Comparison of ENCODE assay signal across 10 cellular contexts in the genomic region with DNA sequence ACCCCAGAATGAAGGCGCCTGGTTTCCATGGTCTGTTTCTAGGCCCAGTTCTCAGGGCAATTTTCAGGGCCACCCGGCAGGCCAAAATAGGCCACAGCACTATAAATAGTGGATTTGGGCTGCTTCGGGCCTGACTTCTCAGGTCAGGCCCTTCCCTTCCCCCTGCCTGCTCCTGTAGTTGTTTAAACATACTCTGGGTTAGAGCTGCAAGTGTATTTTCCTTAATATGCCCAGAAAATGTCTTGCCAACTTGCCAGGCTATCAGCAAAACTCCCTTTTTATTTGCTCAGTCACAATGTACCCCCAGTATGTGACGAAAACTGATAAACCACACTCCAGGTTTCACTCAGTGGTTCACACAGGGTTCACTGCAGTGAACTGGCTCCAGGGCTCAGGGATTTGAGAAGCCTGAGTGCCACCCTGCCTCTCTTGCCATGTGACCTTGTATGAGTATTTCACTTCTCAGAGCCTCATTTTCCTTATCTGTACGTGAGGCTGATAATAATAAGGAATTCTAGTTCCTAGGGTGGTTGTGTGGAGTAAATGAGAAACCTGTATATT.
DNase-seq lines count a peak whose midpoint lies in the region; ATAC-seq and TF ChIP-seq lines count a peak whose summit lies in the region.
"Had no signal": no experiment of that assay in that cellular context is flagged by ENCODE, and none has a peak within 500 bp of the region (broad histone marks: within the 10 kb centered on the region; RNA-seq: fewer than 3 reads in every experiment).

No MANE protein-coding gene starts in this region.

- H2BK5ac ChIP-seq in trophoblast cell (ENCODE audit: low read depth, low read length, poor library complexity), result no peak overlapping the region

- H2AK5ac ChIP-seq in trophoblast cell (ENCODE audit: low read length), result no peak overlapping the region

- H4K91ac ChIP-seq in trophoblast cell (ENCODE audit: low read depth, low read length), result no peak overlapping the region

- H3K4me2 ChIP-seq in PC-3 (ENCODE audit: low read length) (no peak overlapping the region), trophoblast cell (ENCODE audit: low read length) (no peak overlapping the region)

- WGBS in right cardiac atrium, result 49% methylated on average over 5 of the region's 5 CpGs
- no CpG with 5 or more reads among the region's 5 CpGs for WGBS in trophoblast cell (ENCODE audit: extremely low coverage, insufficient coverage, insufficient read length)

- H4K12ac ChIP-seq in trophoblast cell (ENCODE audit: low read depth, low read length), result no peak overlapping the region

- no peak for TF ChIP-seq CTCF in PC-3 (conservative IDR thresholded peaks at IDR 0.05; ENCODE audit: low read depth, low read length)

- H2BK12ac ChIP-seq in trophoblast cell (ENCODE audit: low read length), result no peak overlapping the region

- no TSS peak for BruUV-seq in PC-3 (replicated peaks; lab: Mats Ljungman, UMichigan)

- H3K36me3 ChIP-seq in PC-3 (ENCODE audit: low read depth, low read length) (no peaks in the 10 kb centered on the region), skeletal muscle tissue (ENCODE audit: control insufficient read depth in 3 of 3, insufficient read depth in 3 of 3, low read length in 3 of 3) (no peaks in the 10 kb centered on the region), trophoblast cell (ENCODE audit: control insufficient read depth in 1 of 2, insufficient read depth in 2 of 2, low read length in 2 of 2) (no peaks in the 10 kb centered on the region)

- CTCF ChIA-PET in PC-3 (lab: Charles Lee), result no interaction called here

- H3K4me3 ChIP-seq in PC-3 (ENCODE audit: low read length) (no peak overlapping the region), right cardiac atrium (ENCODE audit: low read length) (no peak overlapping the region), skeletal muscle tissue (ENCODE audit: low read length in 3 of 3) (no peak overlapping the region), trophoblast cell (ENCODE audit: low read depth, low read length) (no peak overlapping the region)

- no peaks in the 10 kb centered on the region for H3K9me3 ChIP-seq in PC-3 (ENCODE audit: low read length)
- no peaks in the 10 kb centered on the region for H3K9me3 ChIP-seq in right cardiac atrium (ENCODE audit: control insufficient read depth, low read length)
- H3K9me3 ChIP-seq in skeletal muscle tissue (ENCODE audit: control insufficient read depth in 3 of 3, low read length in 3 of 3), result peaks cover 0 to 2% (median 0%) of the 10 kb centered on the region in 3 donors
- peaks cover 6% of the 10 kb centered on the region for H3K9me3 ChIP-seq in trophoblast cell (ENCODE audit: insufficient read depth, low read depth, low read length)

- H3K27me3 ChIP-seq in PC-3 (ENCODE audit: low read length) (no peaks in the 10 kb centered on the region), right cardiac atrium (ENCODE audit: control insufficient read depth, insufficient read depth) (no peaks in the 10 kb centered on the region), skeletal muscle tissue (ENCODE audit: control insufficient read depth in 3 of 3, insufficient read depth in 3 of 3, low read length in 3 of 3) (no peaks in the 10 kb centered on the region), trophoblast cell (ENCODE audit: insufficient read depth, low read length) (no peaks in the 10 kb centered on the region)

- H3K27ac ChIP-seq in PC-3 (ENCODE audit: low read length) (peak overlapping the region; percentile 74), right cardiac atrium (ENCODE audit: low read length) (peak overlapping the region; percentile 33), skeletal muscle tissue (ENCODE audit: low read depth, low read length) (peak overlapping the region; percentile 83), trophoblast cell (ENCODE audit: low read depth, low read length) (no peak overlapping the region)

- H3K4ac ChIP-seq in trophoblast cell (ENCODE audit: low read depth, low read length), result no peak overlapping the region

- POLR2A ChIA-PET in PC-3 (lab: Charles Lee; ENCODE audit: unreplicated experiment), result no interaction called here

- DNase-seq in PC-3, result no peak
- peak in 1 of 3 donors; percentile 49 for DNase-seq in right cardiac atrium
- DNase-seq in NAMALWA (ENCODE audit: low spot score), result no peak
- no peak for DNase-seq in NCI-H510A (lab: John Stamatoyannopoulos, UW)
- DNase-seq in NCI-H2081 treated with DMSO at 0.1 percent for 48 hours (lab: John Stamatoyannopoulos, UW), result no peak
- DNase-seq in trophoblast cell, result no peak
- DNase-seq: NCI-H526 treated with DMSO at 0.1 percent for 48 hours had no signal

- no peak overlapping the region for H3K14ac ChIP-seq in trophoblast cell (ENCODE audit: low read length)

- no peak overlapping the region for H4K8ac ChIP-seq in trophoblast cell (ENCODE audit: low read depth, low read length)

- no peaks in the 10 kb centered on the region for H4K20me1 ChIP-seq in PC-3 (ENCODE audit: low read length)

- H3K9ac ChIP-seq in PC-3 (ENCODE audit: low read length), result peak overlapping the region; percentile 12; the same call in 1 of the 2 replicates
- H3K9ac ChIP-seq in skeletal muscle tissue (ENCODE audit: low read depth in 1 of 3, low read length in 3 of 3), result peak overlapping the region; percentile 3 to 69 (median 60)
- H3K9ac ChIP-seq in trophoblast cell (ENCODE audit: low read length), result no peak overlapping the region

- peaks cover 4% of the 10 kb centered on the region for H3K79me1 ChIP-seq in trophoblast cell (ENCODE audit: low read length)

- peaks cover 4% of the 10 kb centered on the region for H3F3A ChIP-seq in PC-3 (ENCODE audit: low read length, unreplicated experiment)

- H3K79me2 ChIP-seq in PC-3 (ENCODE audit: low read length), result no peaks in the 10 kb centered on the region
- no peaks in the 10 kb centered on the region for H3K79me2 ChIP-seq in trophoblast cell (ENCODE audit: control insufficient read depth, insufficient read depth, low read length, poor library complexity)

- H3K18ac ChIP-seq in trophoblast cell (ENCODE audit: low read length), result no peak overlapping the region

- no peak overlapping the region for H2BK120ac ChIP-seq in trophoblast cell (ENCODE audit: insufficient read depth, low read length, poor library complexity)

- H3K23ac ChIP-seq in trophoblast cell (ENCODE audit: low read length), result no peak overlapping the region

- H2AFZ ChIP-seq in PC-3 (ENCODE audit: low read length) (no peak overlapping the region), trophoblast cell (ENCODE audit: insufficient read depth, low read length, poor library complexity) (no peak overlapping the region)

- ATAC-seq in GM19395 (IDR thresholded peaks at IDR 0.05; ENCODE audit: unreplicated experiment) (peak; percentile 75), PC-3 (no peak), right cardiac atrium (peak; percentile 35 to 70)
- ATAC-seq: activated CD4-positive, CD25-positive, alpha-beta regulatory T cell treated with anti-CD3 and anti-CD28 coated beads, Interleukin-2, amount 50 U/mL, for 24 hours had no signal

- intact Hi-C loops in PC-3 (cut with micrococcal nuclease) (no loop called here), right cardiac atrium (cut with DNase I) (no loop called here)

- H3K9me2 ChIP-seq in PC-3 (replicated peaks; ENCODE audit: low read length), result no peaks in the 10 kb centered on the region

- H3K4me1 ChIP-seq in PC-3 (ENCODE audit: insufficient read depth, low read length), result peaks cover 42% of the 10 kb centered on the region
- no peaks in the 10 kb centered on the region for H3K4me1 ChIP-seq in right cardiac atrium (ENCODE audit: control insufficient read depth, insufficient read depth, low read length)
- peaks cover 17 to 24% (median 23%) of the 10 kb centered on the region in 3 donors for H3K4me1 ChIP-seq in skeletal muscle tissue (ENCODE audit: control insufficient read depth in 3 of 3, insufficient read depth in 3 of 3, low read length in 3 of 3)
- H3K4me1 ChIP-seq in trophoblast cell (ENCODE audit: control insufficient read depth in 1 of 2, insufficient read depth in 2 of 2, low read length in 2 of 2), result peaks cover 3 to 4% of the 10 kb centered on the region in 2 experiments
